ENCODE assay signal across 8 cellular contexts in the genomic region with DNA sequence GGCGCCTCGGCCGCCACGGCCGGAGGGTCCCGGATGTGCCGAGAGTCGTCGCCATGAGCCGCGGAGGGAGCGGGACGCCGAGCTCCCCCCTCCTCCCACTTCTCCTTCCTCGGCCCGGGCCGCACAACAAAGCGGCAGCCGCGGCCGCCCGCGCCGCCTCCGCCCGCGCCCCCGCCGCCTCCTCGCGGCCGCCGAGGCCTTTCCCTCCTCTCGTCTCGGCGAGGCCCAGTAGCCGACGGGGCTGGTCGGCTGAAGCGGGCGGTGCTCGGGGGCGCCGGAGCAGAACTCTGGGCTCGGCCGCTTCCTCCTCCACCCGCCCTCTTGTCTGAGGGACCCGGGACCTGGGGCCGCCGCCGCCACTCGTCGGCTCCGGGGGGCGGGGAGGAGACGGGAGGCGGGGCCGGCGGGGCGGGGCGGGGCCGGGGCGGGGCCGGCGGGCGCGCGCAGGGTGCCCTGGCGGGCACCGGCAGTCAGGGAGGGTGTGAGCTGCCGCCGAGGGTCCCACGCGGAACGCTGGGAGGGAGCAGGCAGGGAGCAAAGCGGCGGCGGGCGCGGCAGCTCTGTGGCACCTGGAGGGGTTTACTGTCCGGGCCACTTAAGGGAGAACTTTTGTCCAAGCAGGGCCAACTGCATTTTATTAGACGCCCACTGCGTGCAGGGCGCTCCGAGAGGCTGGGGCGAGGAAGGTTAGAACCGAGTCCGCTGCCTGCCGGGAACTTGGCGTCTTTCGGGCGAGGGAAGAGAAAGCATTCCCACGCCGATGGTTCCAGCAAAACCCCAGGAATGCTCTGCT. TPM values are rescaled to one million over a fixed set of nuclear protein-coding genes. Genes with fewer than 3 reads are reported as not detected.
DNase-seq lines count a peak whose midpoint lies in the region; ATAC-seq and TF ChIP-seq lines count a peak whose summit lies in the region.

A gene (minus strand): TSS at position 327 of the 793 bp plus-strand sequence. CDS start 427 bp downstream, outside the sequence.

- peak within 1 kb of the TSS; percentile 76 to 96 (median 95) for H3K27ac Mint-ChIP-seq in CD14-positive monocyte

- peak; percentile 73 for DNase-seq in CD14-positive monocyte (ENCODE audit: low spot score)
- peak; percentile 39 for DNase-seq in NCI-H82 treated with DMSO at 0.1 percent for 48 hours (lab: John Stamatoyannopoulos, UW; ENCODE audit: unreplicated experiment)
- DNase-seq in activated CD8-positive, alpha-beta memory T cell treated with anti-CD3 and anti-CD28 coated beads, Interleukin-2, amount 50 U/mL, for 1 hour (ENCODE audit: extremely low read depth) = peak; percentile 46
- peak; percentile 82 for DNase-seq in midbrain (lab: John Stamatoyannopoulos, UW)
- DNase-seq in stimulated activated CD8-positive, alpha-beta memory T cell treated with anti-CD3 and anti-CD28 coated beads, Interleukin-2, amount 100 ng/mL, for 1 hour (ENCODE audit: low read depth in 2 of 2) = peak; percentile 59 to 61

- no peak for TF ChIP-seq CTCF in CD14-positive monocyte (IDR thresholded peaks at IDR 0.05)

- in situ Hi-C loops in endometrial microvascular endothelial cells (cut with HindIII; ENCODE audit: inconsistent ontology term, low pct_unique_long_range_greater_than_20kb, low sequenced_read_pairs) = no loop called here

- intact Hi-C loops in CD14-positive monocyte (cut with micrococcal nuclease) = no loop called here

- H3K27me3 Mint-ChIP-seq in CD14-positive monocyte (ENCODE audit: low read depth in 3 of 3) = peaks cover 0 to 2% (median 0%) of the 10 kb centered on the region in 3 donors

- no peaks in the 10 kb centered on the region for H3K9me3 Mint-ChIP-seq in CD14-positive monocyte

- TF ChIP-seq POLR2A in GM19099 (IDR thresholded peaks at IDR 0.05; ENCODE audit: extremely low read depth, insufficient read length, low read depth) = peak; percentile 85

- H3K4me1 Mint-ChIP-seq in CD14-positive monocyte = peaks cover 34% of the 10 kb centered on the region

- peak within 1 kb of the TSS; percentile 96 to 99 for H3K4me3 Mint-ChIP-seq in CD14-positive monocyte

- no peaks in the 10 kb centered on the region for H3K36me3 Mint-ChIP-seq in CD14-positive monocyte

- peak; percentile 79 for ATAC-seq in HG03342 (IDR thresholded peaks at IDR 0.05; ENCODE audit: unreplicated experiment)

RNA-seq across cellular contexts. Expression of the gene that starts here (rescaled TPM):
- polyA plus RNA-seq in CD14-positive monocyte = 1 to 10 TPM; 2.2 to 4.5 TPM
- 138 TPM for total RNA-seq in endometrial microvascular endothelial cells (ENCODE audit: inconsistent ontology term)

Comparison
In these comparisons a context has a peak if more than half of its experiments do, and no peak if none do; other contexts are left out.
1. Peak in every context shown above with its lines: DNase-seq and ATAC-seq.